8 cellular contexts compared by ENCODE assay signal in genomic region chr16:88743693-88744519, GRCh38. TPM values are rescaled to one million over a fixed set of nuclear protein-coding genes. Genes with fewer than 3 reads are reported as not detected.
A peak's percentile ranks its signal among the peaks of the same experiment; 100 is the strongest.
DNase-seq lines count a peak whose midpoint lies in the region; ATAC-seq and TF ChIP-seq lines count a peak whose summit lies in the region.

No MANE protein-coding gene starts in this region.

- TF ChIP-seq CTCF in GM10248 (IDR thresholded peaks at IDR 0.05; ENCODE audit: control extremely low read depth, extremely low read depth, low read depth, missing control alignments) (peak; percentile 76), coronary artery (IDR thresholded peaks at IDR 0.05) (peak; percentile 84), liver (IDR thresholded peaks at IDR 0.05; ENCODE audit: low read depth, low read length, missing input control) (peak; percentile 82)

- TF ChIP-seq RAD21 in liver (IDR thresholded peaks at IDR 0.05), result peak; percentile 73 to 83

- no peaks in the 10 kb centered on the region for H3K27me3 ChIP-seq in liver (ENCODE audit: control insufficient read depth in 4 of 4, insufficient read depth in 4 of 4, low read length in 3 of 4)

- H3K36me3 ChIP-seq in liver (ENCODE audit: control insufficient read depth in 4 of 4, insufficient read depth in 3 of 4, low read depth in 1 of 4, low read length in 3 of 4), result peaks cover 0 to 15% (median 7%) of the 10 kb centered on the region in 4 donors

- no peaks in the 10 kb centered on the region for H3K9me3 ChIP-seq in liver (ENCODE audit: control insufficient read depth in 4 of 4, low read length in 3 of 4)

- POLR2A ChIA-PET in GM10248 (lab: Yijun Ruan, JAX), result no interaction called here

- no peak overlapping the region for H3K27ac ChIP-seq in coronary artery
- H3K27ac ChIP-seq in liver (ENCODE audit: low read depth in 1 of 2, low read length in 2 of 2), result no peak overlapping the region

- DNase-seq in GM10248 (ENCODE audit: extremely low spot score) (peak; percentile 82), NCI-H1105 (lab: John Stamatoyannopoulos, UW) (peak; percentile 34), coronary artery (ENCODE audit: low spot score) (peak; percentile 84)
- peak; percentile 76 for DNase-seq in activated CD4-positive, alpha-beta T cell treated with anti-CD3 and anti-CD28 coated beads, Interleukin-2, amount 50 U/mL, for 1 hour
- peak; percentile 60 to 74 (median 63) for DNase-seq in stimulated activated CD4-positive, alpha-beta T cell treated with anti-CD3 and anti-CD28 coated beads, TNF-alpha, amount 100 ng/mL, for 24 hours (ENCODE audit: low read depth in 3 of 3)

- peaks cover 0 to 15% (median 6%) of the 10 kb centered on the region in 4 donors for H3K4me1 ChIP-seq in liver (ENCODE audit: control insufficient read depth in 4 of 4, insufficient read depth in 4 of 4, low read length in 3 of 4)

- CTCF ChIA-PET in GM10248 (lab: Yijun Ruan, JAX), result interaction anchor here (0.8 to 9.5 kb wide), 19 partner anchors 9 to 449 kb away, joined by 3 to 74 read pairs (median 4); partner anchors contain the start of gene PIEZO1

- WGBS in liver, result 58% methylated on average over 30 of the region's 30 CpGs

- H3K4me3 ChIP-seq in coronary artery (peak overlapping the region; percentile 34), liver (ENCODE audit: low read depth in 1 of 3, low read length in 3 of 3) (no peak overlapping the region)

- H3K9ac ChIP-seq in liver (ENCODE audit: low read depth in 1 of 2, low read length in 2 of 2), result no peak overlapping the region

- no peak for ATAC-seq in HG03196 (IDR thresholded peaks at IDR 0.05; ENCODE audit: unreplicated experiment)
- no peak for ATAC-seq in HG03460 (IDR thresholded peaks at IDR 0.05; ENCODE audit: unreplicated experiment)

TF ChIP-seq in liver, 16 proteins besides CTCF, POLR2A, EP300 and RAD21:
- peak; percentile 95 for TF ChIP-seq NR2F2 (IDR thresholded peaks at IDR 0.05)
- no peak for TF ChIP-seq ATF3 (IDR thresholded peaks at IDR 0.05)
- peak in 1 of 2 donors; percentile 51 for TF ChIP-seq RXRA (IDR thresholded peaks at IDR 0.05)

RNA-seq across cellular contexts. Expression of gene CTU2, which starts 37.6 kb away (rescaled TPM):
- total RNA-seq in liver, result 1 to 10 TPM; 7.0 to 8.5 TPM
- polyA plus RNA-seq in liver, result 1 to 10 TPM; 7.2 to 7.7 TPM

RNA-seq across cellular contexts. Expression of gene RNF166, which starts 37.7 kb away (rescaled TPM):
- total RNA-seq in liver, result 1 to 10 TPM; 7.9 to 9.1 TPM
- 1 to 10 TPM; 6.5 to 7.3 TPM for polyA plus RNA-seq in liver

RNA-seq across cellular contexts. Expression of gene PIEZO1, which starts 41.1 kb away (rescaled TPM):
- 10 to 100 TPM; 59.7 to 74.7 TPM for total RNA-seq in liver
- polyA plus RNA-seq in liver, result 10 to 100 TPM; 15.3 to 58.7 TPM

RNA-seq across cellular contexts. Expression of gene SNAI3, which starts 57.6 kb away (rescaled TPM):
- under 1 TPM; 0.05 to 0.17 TPM for total RNA-seq in liver
- polyA plus RNA-seq in liver, result under 1 TPM; 0.24 to 0.48 TPM

RNA-seq across cellular contexts. Expression of gene CDT1, which starts 59.7 kb away (rescaled TPM):
- total RNA-seq in liver, result 10 to 100 TPM in 1 of 2 donors, under 1 TPM in 1; 0.08 to 37.6 TPM
- 1 to 10 TPM in 1 of 2 donors, under 1 TPM in 1; 0.11 to 1.8 TPM for polyA plus RNA-seq in liver

Comparison
In these comparisons a context has a peak if more than half of its experiments do, and no peak if none do; other contexts are left out.
1. DNase-seq: peak in every context shown above with its lines; median percentile 84 in coronary artery; 82 in GM10248; 76 in activated CD4-positive, alpha-beta T cell treated with anti-CD3 and anti-CD28 coated beads, Interleukin-2, amount 50 U/mL, for 1 hour; 63 in stimulated activated CD4-positive, alpha-beta T cell treated with anti-CD3 and anti-CD28 coated beads, TNF-alpha, amount 100 ng/mL, for 24 hours; 34 in NCI-H1105.